In genomic region chr19:15902898-15903297, GRCh38 we compare ENCODE assay signal across 19 cellular contexts. TPM values are rescaled to one million over a fixed set of nuclear protein-coding genes. Genes with fewer than 3 reads are reported as not detected.
"Had no signal": no experiment of that assay in that cellular context is flagged by ENCODE, and none has a peak within 500 bp of the region (broad histone marks: within the 10 kb centered on the region; RNA-seq: fewer than 3 reads in every experiment).

No MANE protein-coding gene starts in this region.

RNA-seq across cellular contexts. Expression of gene CYP4F2, which starts 5.0 kb away (rescaled TPM):
- total RNA-seq: activated T-cell treated with anti-CD3 and anti-CD28 coated beads, Interleukin-2, amount 50 U/mL, for 4 hours; activated T-helper 1 cell treated with anti-CD3 and anti-CD28 coated beads, Interleukin-12 subunit alpha, Interleukin-12 subunit beta, Interleukin-2, Interleukin-4 antibody, amounts not matched to agents 30 ng/mL and 10 ng/mL and 1 ng/mL, durations not matched to agents 14 hours and 24 hours and 36 hours; activated T-helper 17 cell treated with anti-CD3 and anti-CD28 coated beads, Interleukin-2, amount 50 U/mL, for 72 hours; activated T-helper 2 cell treated with anti-CD3 and anti-CD28 coated beads, Interferon-gamma antibody, Interleukin-2, Interleukin-4, amounts not matched to agents 10 μg/mL and 5 μg/mL and 100 μg/mL, durations not matched to agents 14 hours and 24 hours and 36 hours; adrenal gland; aorta; astrocyte; body of pancreas; cardiac muscle cell; cardiac septum; cerebellum had no signal

RNA-seq across cellular contexts. Expression of gene CYP4F11, which starts 31.4 kb away (rescaled TPM):
- total RNA-seq: activated naive CD4-positive, alpha-beta T cell treated with anti-CD3 and anti-CD28 coated beads for 36 hours; activated naive CD4-positive, alpha-beta T cell treated with anti-CD3 and anti-CD28 coated beads, Interleukin-2, amount 50 U/mL, for 72 hours; activated naive CD8-positive, alpha-beta T cell treated with anti-CD3 and anti-CD28 coated beads for 36 hours; activated naive CD8-positive, alpha-beta T cell treated with anti-CD3 and anti-CD28 coated beads, Interleukin-2, amount 10 ng/mL, durations not matched to agents 7 days and 5 days; activated T-cell treated with anti-CD3 and anti-CD28 coated beads, Interleukin-2, amount 50 U/mL, for 72 hours; activated T-helper 1 cell treated with anti-CD3 and anti-CD28 coated beads, Interleukin-12 subunit alpha, Interleukin-12 subunit beta, Interleukin-2, Interleukin-4 antibody, amounts not matched to agents 30 ng/mL and 10 ng/mL and 1 ng/mL, durations not matched to agents 14 hours and 24 hours and 36 hours; activated T-helper 17 cell treated with anti-CD3 and anti-CD28 coated beads, Interleukin-2, amount 50 U/mL, for 72 hours; activated T-helper 2 cell treated with anti-CD3 and anti-CD28 coated beads, Interferon-gamma antibody, Interleukin-2, Interleukin-4, amounts not matched to agents 10 μg/mL and 5 μg/mL and 100 μg/mL, durations not matched to agents 14 hours and 24 hours and 36 hours; astrocyte; cardiac muscle cell; cerebellum had no signal

RNA-seq across cellular contexts. Expression of gene OR10H4, which starts 45.9 kb away (rescaled TPM):
- total RNA-seq: activated naive CD4-positive, alpha-beta T cell treated with anti-CD3 and anti-CD28 coated beads for 36 hours; activated naive CD4-positive, alpha-beta T cell treated with anti-CD3 and anti-CD28 coated beads, Interleukin-2, amount 50 U/mL, for 72 hours; activated naive CD8-positive, alpha-beta T cell treated with anti-CD3 and anti-CD28 coated beads for 36 hours; activated naive CD8-positive, alpha-beta T cell treated with anti-CD3 and anti-CD28 coated beads, Interleukin-2, amount 10 ng/mL, durations not matched to agents 7 days and 5 days; activated T-cell treated with anti-CD3 and anti-CD28 coated beads, Interleukin-2, amount 50 U/mL, for 4 hours; activated T-cell treated with anti-CD3 and anti-CD28 coated beads, Interleukin-2, amount 50 U/mL, for 72 hours; activated T-helper 1 cell treated with anti-CD3 and anti-CD28 coated beads, Interleukin-12 subunit alpha, Interleukin-12 subunit beta, Interleukin-2, Interleukin-4 antibody, amounts not matched to agents 30 ng/mL and 10 ng/mL and 1 ng/mL, durations not matched to agents 14 hours and 24 hours and 36 hours; activated T-helper 17 cell treated with anti-CD3 and anti-CD28 coated beads, Interleukin-2, amount 50 U/mL, for 72 hours; activated T-helper 2 cell treated with anti-CD3 and anti-CD28 coated beads, Interferon-gamma antibody, Interleukin-2, Interleukin-4, amounts not matched to agents 10 μg/mL and 5 μg/mL and 100 μg/mL, durations not matched to agents 14 hours and 24 hours and 36 hours; adrenal gland; aorta; ascending aorta; astrocyte; body of pancreas; breast epithelium; bronchial epithelial cell; cardiac muscle cell; cardiac septum; cerebellum had no signal
